10 cellular contexts compared by ENCODE assay signal in the genomic region with DNA sequence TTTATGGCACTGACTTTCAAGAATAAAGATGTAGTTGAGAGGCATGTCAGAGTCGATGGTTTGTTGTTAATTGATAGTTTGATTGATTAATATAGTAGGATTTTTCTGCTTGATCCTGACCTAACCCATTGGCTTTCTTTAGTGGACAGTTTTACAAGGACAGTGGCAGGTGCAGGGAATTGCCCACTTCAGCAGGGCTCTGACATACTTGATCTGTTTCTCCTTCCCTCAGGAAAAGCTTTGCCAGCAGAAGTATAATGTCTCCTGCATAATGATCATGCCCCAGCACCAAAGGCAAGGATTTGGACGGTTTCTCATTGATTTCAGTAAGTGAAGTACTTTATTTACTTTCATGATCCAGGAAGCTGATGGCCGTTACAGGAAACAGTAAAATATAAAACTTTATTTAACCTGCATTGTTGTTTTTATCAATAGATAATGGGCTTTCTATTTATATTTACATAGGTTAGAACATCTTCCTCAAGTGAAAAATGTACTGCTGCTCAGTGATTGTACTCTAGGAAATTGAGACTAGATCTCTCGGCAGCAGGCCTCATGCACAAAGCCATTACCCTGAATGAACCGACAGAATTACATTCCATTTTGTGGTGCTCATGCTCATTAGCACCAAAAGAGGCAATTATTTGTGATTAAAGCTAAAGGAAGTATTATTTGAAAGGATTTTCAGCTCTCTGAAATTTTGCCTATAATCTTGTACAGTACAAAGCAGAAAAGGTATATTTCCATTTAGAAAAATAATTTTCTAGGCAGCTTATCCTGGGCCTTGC.
DNase-seq lines count a peak whose midpoint lies in the region; ATAC-seq, FAIRE-seq and TF ChIP-seq lines count a peak whose summit lies in the region.
"Had no signal": no experiment of that assay in that cellular context is flagged by ENCODE, and none has a peak within 500 bp of the region (broad histone marks: within the 10 kb centered on the region; RNA-seq: fewer than 3 reads in every experiment).

No MANE protein-coding gene starts in this region.

- H3K9me3 ChIP-seq in A673 (ENCODE audit: low read depth, low read length, poor library complexity, severe bottlenecking) (no peaks in the 10 kb centered on the region), HEK293 (ENCODE audit: control insufficient read depth, insufficient read depth, low read depth, low read length) (no peaks in the 10 kb centered on the region), mucosa of descending colon (no peaks in the 10 kb centered on the region)
- H3K9me3 ChIP-seq: vagina had no signal

- POLR2A ChIA-PET in A673 (lab: Charles Lee; ENCODE audit: low non-redundant PET) (no interaction called here), HEK293 (lab: Yijun Ruan, JAX) (no interaction called here)

- H3K27ac ChIP-seq in A673 (ENCODE audit: low read depth, low read length, poor library complexity, severe bottlenecking) (peak overlapping the region; percentile 45), HEK293 (ENCODE audit: extremely low read depth, low read depth, low read length) (no peak overlapping the region)

- CTCF ChIA-PET in A673 (lab: Charles Lee): no interaction called here
- CTCF ChIA-PET in HEK293 (lab: Yijun Ruan, JAX): interaction anchor here (0.7 kb wide), 1 partner anchor 10 kb away, joined by 3 read pairs; no protein-coding TSS in a partner anchor

- intact Hi-C loops in A673 (cut with micrococcal nuclease; ENCODE audit: unreplicated experiment) (no loop called here), mucosa of descending colon (cut with DNase I, micrococcal nuclease) (no loop called here)

- BruUV-seq in A673 (replicated peaks; lab: Mats Ljungman, UMichigan): no TSS peak

- TF ChIP-seq CTCF in A673 (conservative IDR thresholded peaks at IDR 0.05; ENCODE audit: low read depth, low read length) (no peak), HEK293 (tag by site-specific recombination; IDR thresholded peaks at IDR 0.05) (no peak), mucosa of descending colon (IDR thresholded peaks at IDR 0.05) (no peak)

- no peak overlapping the region for H3K4me3 ChIP-seq in A673 (ENCODE audit: low read depth, low read length, poor library complexity, severe bottlenecking)
- H3K4me3 ChIP-seq in HEK293 (ENCODE audit: low read depth, low read length): no peak overlapping the region
- no peak overlapping the region for H3K4me3 ChIP-seq in mucosa of descending colon
- H3K4me3 ChIP-seq: vagina had no signal

- peak; percentile 81 for DNase-seq in A673 (ENCODE audit: low spot score)
- peak; percentile 98 for DNase-seq in NCI-H748 (lab: John Stamatoyannopoulos, UW; ENCODE audit: unreplicated experiment)
- no peak for DNase-seq in mucosa of descending colon
- no peak for DNase-seq in midbrain (lab: John Stamatoyannopoulos, UW)
- DNase-seq in hippocampal formation (lab: John Stamatoyannopoulos, UW): no peak
- no peak for DNase-seq in activated CD4-positive, alpha-beta T cell treated with anti-CD3 and anti-CD28 coated beads for 1 hour

- H3K27me3 ChIP-seq in A673 (replicated peaks; ENCODE audit: insufficient read depth, low read depth, low read length, poor library complexity): no peaks in the 10 kb centered on the region
- H3K27me3 ChIP-seq: vagina had no signal

- H3K36me3 ChIP-seq in A673 (ENCODE audit: insufficient read depth, low read length, poor library complexity, severe bottlenecking) (no peaks in the 10 kb centered on the region), HEK293 (ENCODE audit: control insufficient read depth in 2 of 2, insufficient read depth in 1 of 2, low read length in 2 of 2) (peaks cover 0 to 7% of the 10 kb centered on the region in 2 experiments; a peak in 1 of 3 replicates), mucosa of descending colon (ENCODE audit: low read depth) (no peaks in the 10 kb centered on the region)

- no peak for ATAC-seq in mucosa of descending colon

- peak; percentile 99 for FAIRE-seq in islet of Langerhans (lab: Jason Lieb, UNC)
- FAIRE-seq: G401.6 had no signal

- H3K4me1 ChIP-seq in A673 (ENCODE audit: insufficient read depth, low read length, poor library complexity, severe bottlenecking) (peaks cover 26% of the 10 kb centered on the region), HEK293 (ENCODE audit: control insufficient read depth, insufficient read depth, low read length) (no peaks in the 10 kb centered on the region; the same call in 1 of the 2 replicates), mucosa of descending colon (ENCODE audit: low read depth) (peaks cover 7% of the 10 kb centered on the region)

TF ChIP-seq in HEK293, 187 proteins besides CTCF, POLR2A, EP300 and RAD21:
- no peak for TF ChIP-seq ZNF211 (tag by site-specific recombination; IDR thresholded peaks at IDR 0.05; ENCODE audit: low read depth)
- peak; percentile 74; the same call in 1 of the 2 replicates for TF ChIP-seq ZNF561 (tag by site-specific recombination; IDR thresholded peaks at IDR 0.05; ENCODE audit: borderline replicate concordance)
- no peak for TF ChIP-seq ZFP41 (tag by site-specific recombination; IDR thresholded peaks at IDR 0.05; ENCODE audit: borderline replicate concordance)
- TF ChIP-seq ZNF544 (tag by site-specific recombination; IDR thresholded peaks at IDR 0.05): no peak

Comparison
In these comparisons a context has a peak if more than half of its experiments do, and no peak if none do; other contexts are left out.
1. DNase-seq: peak in A673 (single experiment) and NCI-H748 (single experiment); none in mucosa of descending colon (0 of 3), midbrain (single experiment), hippocampal formation (0 of 2) and activated CD4-positive, alpha-beta T cell treated with anti-CD3 and anti-CD28 coated beads for 1 hour (single experiment).